ENCODE assay signal across 19 cellular contexts in the genomic region with DNA sequence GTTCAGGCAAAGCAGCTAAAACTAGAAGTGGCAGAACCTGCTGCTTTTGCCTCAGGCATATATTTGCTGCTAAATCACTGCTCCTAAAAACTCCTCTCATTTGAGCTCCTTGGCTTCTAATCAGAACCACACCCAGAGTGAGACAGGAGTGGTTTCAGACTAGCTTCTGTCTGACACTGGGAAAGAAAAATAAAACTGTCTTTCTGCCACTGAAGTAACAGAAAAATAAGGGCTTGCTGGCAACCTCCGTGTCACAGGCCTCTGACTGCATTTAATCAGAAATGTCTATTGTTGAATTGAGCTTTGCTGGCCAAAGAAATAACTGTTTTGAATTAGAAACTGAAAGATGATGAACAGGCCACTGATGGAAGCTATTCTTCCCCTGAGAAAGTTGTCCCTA. TPM values are rescaled to one million over a fixed set of nuclear protein-coding genes. Genes with fewer than 3 reads are reported as not detected.
DNase-seq lines count a peak whose midpoint lies in the region; ATAC-seq, FAIRE-seq and TF ChIP-seq lines count a peak whose summit lies in the region.
"Had no signal": no experiment of that assay in that cellular context is flagged by ENCODE, and none has a peak within 500 bp of the region (broad histone marks: within the 10 kb centered on the region; RNA-seq: fewer than 3 reads in every experiment).

No MANE protein-coding gene starts in this region.

- H3K9ac ChIP-seq in mammary epithelial cell (ENCODE audit: insufficient read depth, low read length) = no peak overlapping the region
- no peak overlapping the region for H3K9ac ChIP-seq in rectal smooth muscle tissue (ENCODE audit: low read length)
- no peak overlapping the region for H3K9ac ChIP-seq in mesendoderm (ENCODE audit: low read length)

- peak; percentile 43 for ATAC-seq in gastroesophageal sphincter
- ATAC-seq: GM12878 had no signal

- no peak overlapping the region for H4K8ac ChIP-seq in mesendoderm (ENCODE audit: low read depth, low read length)

- intact Hi-C loops in mammary epithelial cell (cut with micrococcal nuclease) (loop anchor here (2.0 kb wide), 1 partner anchor 45 kb away; no protein-coding TSS in a partner anchor), OCI-LY7 (cut with micrococcal nuclease; ENCODE audit: unreplicated experiment) (no loop called here)

- no peaks in the 10 kb centered on the region for H3K9me2 ChIP-seq in OCI-LY7 (ENCODE audit: insufficient read depth, low read length)

- no peak for TF ChIP-seq POLR2A in gastroesophageal sphincter (IDR thresholded peaks at IDR 0.05)

- no peaks in the 10 kb centered on the region for H4K20me1 ChIP-seq in mammary epithelial cell (ENCODE audit: insufficient read depth, low read length)
- no peaks in the 10 kb centered on the region for H4K20me1 ChIP-seq in OCI-LY7 (ENCODE audit: insufficient read depth, low read length)

- no peak overlapping the region for H2AFZ ChIP-seq in mammary epithelial cell (ENCODE audit: low read depth, low read length)
- no peak overlapping the region for H2AFZ ChIP-seq in OCI-LY7 (ENCODE audit: low read length)

- no peak overlapping the region for H3K4me3 ChIP-seq in AG10803 (ENCODE audit: low read length)
- no peak overlapping the region for H3K4me3 ChIP-seq in mammary epithelial cell (replicated peaks in 1 of 3; ENCODE audit: insufficient read depth in 1 of 3, low read depth in 2 of 3, low read length in 3 of 3)
- no peak overlapping the region for H3K4me3 ChIP-seq in gastroesophageal sphincter
- no peak overlapping the region for H3K4me3 ChIP-seq in rectal smooth muscle tissue (ENCODE audit: low read length)
- H3K4me3 ChIP-seq in mesendoderm (ENCODE audit: low read length) = no peak overlapping the region
- no peak overlapping the region for H3K4me3 ChIP-seq in OCI-LY7 (ENCODE audit: low read depth, low read length, poor library complexity, severe bottlenecking)
- H3K4me3 ChIP-seq: GM12878, HAP-1, SJCRH30 had no signal

- H4K5ac ChIP-seq in mesendoderm (ENCODE audit: low read length) = no peak overlapping the region

- no peaks in the 10 kb centered on the region for H3K9me3 ChIP-seq in mammary epithelial cell (replicated peaks; ENCODE audit: insufficient read depth, low read length)
- no peaks in the 10 kb centered on the region for H3K9me3 ChIP-seq in gastroesophageal sphincter
- no peaks in the 10 kb centered on the region for H3K9me3 ChIP-seq in OCI-LY7 (ENCODE audit: low read length)
- H3K9me3 ChIP-seq: HAP-1, SJCRH30 had no signal

- H3K79me2 ChIP-seq in mammary epithelial cell (ENCODE audit: insufficient read depth, low read length) (no peaks in the 10 kb centered on the region), mesendoderm (ENCODE audit: control insufficient read depth, insufficient read depth, low read length) (no peaks in the 10 kb centered on the region), OCI-LY7 (ENCODE audit: insufficient read depth, low read depth, low read length) (no peaks in the 10 kb centered on the region)

- H3K4ac ChIP-seq in mesendoderm (ENCODE audit: low read depth, low read length) = no peak overlapping the region

- TF ChIP-seq CTCF in AG10803 (conservative IDR thresholded peaks at IDR 0.05; ENCODE audit: low read length) (no peak), mammary epithelial cell (conservative IDR thresholded peaks at IDR 0.05 in 1 of 2, IDR thresholded peaks at IDR 0.05 in 1 of 2; ENCODE audit: extremely low read depth in 1 of 2, insufficient read depth in 1 of 2, low read depth in 1 of 2, low read length in 2 of 2) (no peak), gastroesophageal sphincter (IDR thresholded peaks at IDR 0.05) (no peak), OCI-LY7 (conservative IDR thresholded peaks at IDR 0.05; ENCODE audit: low read length) (no peak)

- H3K56ac ChIP-seq in mesendoderm (ENCODE audit: low read length) = no peak overlapping the region

- no peak overlapping the region for H3K23ac ChIP-seq in mesendoderm (ENCODE audit: low read length)

- H3K79me1 ChIP-seq in mesendoderm (ENCODE audit: low read length) = no peaks in the 10 kb centered on the region

- POLR2A ChIA-PET in OCI-LY7 (lab: Charles Lee) = interaction anchor here (0.6 kb wide), 1 partner anchor 28 kb away, joined by 4 read pairs; no protein-coding TSS in a partner anchor

- no peak overlapping the region for H2AK5ac ChIP-seq in mesendoderm (ENCODE audit: low read length)

- H3K36me3 ChIP-seq in mammary epithelial cell (ENCODE audit: insufficient read depth, low read length) = no peaks in the 10 kb centered on the region
- no peaks in the 10 kb centered on the region for H3K36me3 ChIP-seq in gastroesophageal sphincter
- no peaks in the 10 kb centered on the region for H3K36me3 ChIP-seq in rectal smooth muscle tissue (ENCODE audit: control insufficient read depth, insufficient read depth, low read length)
- H3K36me3 ChIP-seq in mesendoderm (ENCODE audit: control insufficient read depth, insufficient read depth, low read length) = no peaks in the 10 kb centered on the region
- H3K36me3 ChIP-seq in OCI-LY7 (ENCODE audit: insufficient read depth, low read length) = no peaks in the 10 kb centered on the region
- H3K36me3 ChIP-seq: HAP-1, SJCRH30 had no signal

- H3K4me1 ChIP-seq in mammary epithelial cell (ENCODE audit: insufficient read depth, low read length) (peaks cover 3% of the 10 kb centered on the region), gastroesophageal sphincter (no peaks in the 10 kb centered on the region), rectal smooth muscle tissue (ENCODE audit: control insufficient read depth, insufficient read depth, low read length) (no peaks in the 10 kb centered on the region), mesendoderm (ENCODE audit: control insufficient read depth, low read depth, low read length) (no peaks in the 10 kb centered on the region), OCI-LY7 (ENCODE audit: insufficient read depth, low read length, poor library complexity, severe bottlenecking) (no peaks in the 10 kb centered on the region)
- H3K4me1 ChIP-seq: HAP-1 had no signal

- DNase-seq in AG10803 (ENCODE audit: low read depth) (peak; percentile 21), mammary epithelial cell (peak; percentile 75), GM19239 (ENCODE audit: insufficient read length, low spot score) (no peak), mesendoderm (no peak), OCI-LY7 (ENCODE audit: low spot score) (no peak), DMS114 treated with DMSO at 0.1 percent for 48 hours (lab: John Stamatoyannopoulos, UW; ENCODE audit: unreplicated experiment) (no peak)
- DNase-seq: activated CD4-positive, alpha-beta T cell treated with anti-CD3 and anti-CD28 coated beads for 1 hour; activated naive CD4-positive, alpha-beta T cell treated with Interleukin-2 at 50 U/mL for 16 hours; CD4-positive, alpha-beta T cell; KBM-7; NCI-H2227 treated with DMSO at 0.1 percent for 48 hours; SJCRH30; stimulated activated CD4-positive, alpha-beta T cell treated with anti-CD3 and anti-CD28 coated beads, Interleukin-12 subunit alpha, Interleukin-12 subunit beta, amount 100 ng/mL, for 4 hours; T-helper 9 cell had no signal

- dilution Hi-C loops in mammary epithelial cell (cut with HindIII; ENCODE audit: low sequenced_read_pairs) = no loop called here

- no TSS peak for BruUV-seq in mammary epithelial cell (replicated peaks; lab: Mats Ljungman, UMichigan)
- BruUV-seq in OCI-LY7 (replicated peaks; lab: Mats Ljungman, UMichigan) = no TSS peak

- no peak overlapping the region for H2BK15ac ChIP-seq in mesendoderm (replicated peaks; ENCODE audit: low read depth)

- H2BK120ac ChIP-seq in mesendoderm (ENCODE audit: low read depth, low read length) = no peak overlapping the region

- TF ChIP-seq EP300 in gastroesophageal sphincter (IDR thresholded peaks at IDR 0.05) = no peak

- H3K27me3 ChIP-seq in mammary epithelial cell (ENCODE audit: insufficient read depth, low read length) (no peaks in the 10 kb centered on the region), gastroesophageal sphincter (no peaks in the 10 kb centered on the region), rectal smooth muscle tissue (ENCODE audit: control insufficient read depth, insufficient read depth, low read length) (no peaks in the 10 kb centered on the region), mesendoderm (ENCODE audit: insufficient read depth, low read length, poor library complexity) (no peaks in the 10 kb centered on the region)
- H3K27me3 ChIP-seq: SJCRH30 had no signal

- H3K27ac ChIP-seq in mammary epithelial cell (ENCODE audit: insufficient read depth, low read depth, low read length) (no peak overlapping the region), gastroesophageal sphincter (peak overlapping the region; percentile 29 to 66 (median 59)), rectal smooth muscle tissue (ENCODE audit: low read depth, low read length) (peak overlapping the region; percentile 21), mesendoderm (ENCODE audit: low read depth, low read length) (no peak overlapping the region), OCI-LY7 (ENCODE audit: low read depth, low read length, poor library complexity, severe bottlenecking) (no peak overlapping the region)
- H3K27ac ChIP-seq: SJCRH30 had no signal

- no peak overlapping the region for H3K18ac ChIP-seq in mesendoderm (ENCODE audit: low read length)

- CTCF ChIA-PET in mammary epithelial cell (lab: Charles Lee; ENCODE audit: low non-redundant PET) = interaction anchor here (1.1 kb wide), 1 partner anchor 21 kb away, joined by 3 read pairs; no protein-coding TSS in a partner anchor
- CTCF ChIA-PET in OCI-LY7 (lab: Charles Lee; ENCODE audit: unreplicated experiment) = no interaction called here

- H3K4me2 ChIP-seq in mammary epithelial cell (ENCODE audit: insufficient read depth, low read depth, low read length) = peak overlapping the region; percentile 50
- no peak overlapping the region for H3K4me2 ChIP-seq in mesendoderm (ENCODE audit: low read length)
- no peak overlapping the region for H3K4me2 ChIP-seq in OCI-LY7 (ENCODE audit: low read length)

- in situ Hi-C loops in mammary epithelial cell (cut with MboI; ENCODE audit: low sequenced_read_pairs in 2 of 2) = no loop called here

- no peak overlapping the region for H2BK5ac ChIP-seq in mesendoderm (ENCODE audit: low read length)

- FAIRE-seq in GM19239 (lab: Jason Lieb, UNC) = no peak
- FAIRE-seq: A204.1, GM12878 had no signal

- 0% methylated on average over 1 of the region's 1 CpG for WGBS in mammary epithelial cell (ENCODE audit: low coverage, missing lambda C conversion rate)
- 38 to 67% methylated on average over 1 of the region's 1 CpG for WGBS in gastroesophageal sphincter (ENCODE audit: low coverage in 1 of 2), 2 donors
- no CpG with 5 or more reads among the region's 1 CpG for WGBS in mesendoderm (ENCODE audit: extremely low coverage, insufficient coverage, low lambda C conversion rate)

RNA-seq across cellular contexts. Expression of gene RAP2C, which starts 52.1 kb away (rescaled TPM):
- total RNA-seq in mammary epithelial cell (10 to 100 TPM; 24.2 to 30.7 TPM), gastroesophageal sphincter (10 to 100 TPM; 14.5 to 19.9 (median 15.5) TPM), OCI-LY7 (2022) (22.1 and 22.6 TPM in 2 replicates)
- 7.6 TPM for polyA plus RNA-seq in mammary epithelial cell
- 30.1 TPM for polyA minus RNA-seq in mammary epithelial cell
- polyA plus RNA-seq in mesendoderm (2013, experiment 1 of 2) = 17.2 TPM
- 17.2 TPM for polyA plus RNA-seq in mesendoderm (2013, experiment 2 of 2)
- total RNA-seq in OCI-LY7 (2014; rRNA removed; shearing (Covaris generic)) = 9.0 and 13.8 TPM in 2 replicates

Comparison
In these comparisons a context has a peak if more than half of its experiments do, and no peak if none do; other contexts are left out.
1. DNase-seq: peak in AG10803 (single experiment) and mammary epithelial cell (single experiment); none in GM19239 (single experiment), mesendoderm (single experiment), OCI-LY7 (single experiment) and DMS114 treated with DMSO at 0.1 percent for 48 hours (single experiment).
2. H3K27ac ChIP-seq: peak in gastroesophageal sphincter (4 of 4) and rectal smooth muscle tissue (single experiment); none in mammary epithelial cell (single experiment), mesendoderm (single experiment) and OCI-LY7 (single experiment).